In the genomic region with DNA sequence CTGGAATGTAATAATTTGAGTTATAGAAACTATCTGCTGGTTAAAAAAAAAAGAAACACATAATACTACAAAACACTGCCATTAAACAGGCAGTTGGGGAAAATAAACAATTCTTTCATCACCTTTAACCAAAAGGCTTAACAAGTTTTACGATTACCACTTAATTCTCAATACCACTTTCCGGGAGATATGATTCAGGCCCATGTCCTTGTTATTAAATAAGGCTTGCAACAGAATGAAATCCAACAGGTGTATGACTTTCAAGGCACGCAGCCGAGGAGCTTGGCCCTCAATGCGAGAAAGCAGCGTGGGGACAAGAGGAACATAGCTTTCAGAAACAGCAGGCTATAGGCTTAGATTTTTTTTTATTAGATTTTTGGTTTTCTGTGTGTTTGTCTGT, we compare ENCODE assay signal across 25 cellular contexts. TPM values are rescaled to one million over a fixed set of nuclear protein-coding genes. Genes with fewer than 3 reads are reported as not detected.
DNase-seq lines count a peak whose midpoint lies in the region; ATAC-seq and TF ChIP-seq lines count a peak whose summit lies in the region.
"Had no signal": no experiment of that assay in that cellular context is flagged by ENCODE, and none has a peak within 500 bp of the region (broad histone marks: within the 10 kb centered on the region; RNA-seq: fewer than 3 reads in every experiment).

No MANE protein-coding gene starts in this region.

- no peak for DNase-seq in activated T-cell treated with anti-CD3 and anti-CD28 coated beads, Interleukin-2, amount 50 U/mL, for 24 hours
- no peak for DNase-seq in activated T-cell treated with anti-CD3 and anti-CD28 coated beads, Interleukin-2, amount 50 U/mL, for 1 hour
- DNase-seq in HCEC 1CT (peak; percentile 10), gastrocnemius medialis (peak in 1 of 2 donors; percentile 69)
- DNase-seq: body of pancreas; effector CD8-positive, alpha-beta T cell; EL; GM23248; hypothalamus; left ventricle myocardium inferior; NCI-H1105; NCI-H2029 treated with DMSO at 0.1 percent for 48 hours; NCI-H345; NCI-H82; OCI-M1; SHP77; SW 1271; trophoblast cell had no signal

- H3K27ac Mint-ChIP-seq in activated T-cell treated with anti-CD3 and anti-CD28 coated beads, Interleukin-2, amount 50 U/mL, for 24 hours, result peak overlapping the region; percentile 32
- H3K27ac Mint-ChIP-seq in activated T-helper 17 cell treated with anti-CD3 and anti-CD28 coated beads, Interleukin-2, amount 50 U/mL, for 72 hours, result peak overlapping the region; percentile 58

- H3K27ac ChIP-seq in gastrocnemius medialis, result peak overlapping the region; percentile 52 to 78 (median 62)
- H3K27ac ChIP-seq: body of pancreas, gastroesophageal sphincter, GM23248, left ventricle myocardium inferior had no signal

- H3K27me3 Mint-ChIP-seq in activated T-cell treated with anti-CD3 and anti-CD28 coated beads, Interleukin-2, amount 50 U/mL, for 24 hours, result no peaks in the 10 kb centered on the region
- no peaks in the 10 kb centered on the region for H3K27me3 Mint-ChIP-seq in activated T-helper 17 cell treated with anti-CD3 and anti-CD28 coated beads, Interleukin-2, amount 50 U/mL, for 72 hours

- peaks cover 73% of the 10 kb centered on the region for H3K4me1 Mint-ChIP-seq in activated T-cell treated with anti-CD3 and anti-CD28 coated beads, Interleukin-2, amount 50 U/mL, for 24 hours (ENCODE audit: low read depth)
- peaks cover 56% of the 10 kb centered on the region for H3K4me1 Mint-ChIP-seq in activated T-helper 17 cell treated with anti-CD3 and anti-CD28 coated beads, Interleukin-2, amount 50 U/mL, for 72 hours

- peaks cover 74 to 77% of the 10 kb centered on the region in 2 donors for H3K4me1 ChIP-seq in gastrocnemius medialis

- in situ Hi-C loops in gastrocnemius medialis (cut with MboI; ENCODE audit: low sequenced_read_pairs in 4 of 4), result loop anchor here in 3 of 4 donors (5.0 to 25.0 kb wide), 3 partner anchors 87 to 392 kb away; partner anchors contain the start of gene DICER1 (in 1 of the 3)

- H3K36me3 Mint-ChIP-seq in activated T-cell treated with anti-CD3 and anti-CD28 coated beads, Interleukin-2, amount 50 U/mL, for 24 hours (ENCODE audit: low read depth), result peaks cover 56% of the 10 kb centered on the region
- peaks cover 52% of the 10 kb centered on the region for H3K36me3 Mint-ChIP-seq in activated T-helper 17 cell treated with anti-CD3 and anti-CD28 coated beads, Interleukin-2, amount 50 U/mL, for 72 hours (ENCODE audit: low read depth)

- H3K4me3 ChIP-seq in gastrocnemius medialis, result no peak overlapping the region
- H3K4me3 ChIP-seq: body of pancreas, gastroesophageal sphincter, GM23248, left ventricle myocardium inferior had no signal

- H3K36me3 ChIP-seq in gastrocnemius medialis, result no peaks in the 10 kb centered on the region
- H3K36me3 ChIP-seq: left ventricle myocardium inferior had no signal

- no peaks in the 10 kb centered on the region for H3K9me3 ChIP-seq in gastrocnemius medialis
- H3K9me3 ChIP-seq: body of pancreas, gastroesophageal sphincter, left ventricle myocardium inferior had no signal

- H3K9me3 Mint-ChIP-seq in activated T-cell treated with anti-CD3 and anti-CD28 coated beads, Interleukin-2, amount 50 U/mL, for 24 hours, result no peaks in the 10 kb centered on the region
- no peaks in the 10 kb centered on the region for H3K9me3 Mint-ChIP-seq in activated T-helper 17 cell treated with anti-CD3 and anti-CD28 coated beads, Interleukin-2, amount 50 U/mL, for 72 hours
- H3K9me3 Mint-ChIP-seq: CD14-positive monocyte had no signal

- no peaks in the 10 kb centered on the region for H3K27me3 ChIP-seq in gastrocnemius medialis
- H3K27me3 ChIP-seq: body of pancreas, gastroesophageal sphincter had no signal

- intact Hi-C loops in gastrocnemius medialis (cut with DNase I; ENCODE audit: low total_unique reads), result no loop called here

- no peak for TF ChIP-seq CTCF in gastrocnemius medialis (IDR thresholded peaks at IDR 0.05 in 4 of 5, conservative IDR thresholded peaks at IDR 0.05 in 1 of 5)

- TF ChIP-seq POLR2A in gastrocnemius medialis (IDR thresholded peaks at IDR 0.05), result no peak

- no peak for ATAC-seq in activated T-helper 17 cell treated with anti-CD3 and anti-CD28 coated beads, Interleukin-2, amount 50 U/mL, for 72 hours (replicated peaks)
- ATAC-seq in gastrocnemius medialis (peak; percentile 78 to 84), HG02852 (IDR thresholded peaks at IDR 0.05; ENCODE audit: unreplicated experiment) (no peak), GM21360 (IDR thresholded peaks at IDR 0.05; ENCODE audit: unreplicated experiment) (no peak), HG02642 (IDR thresholded peaks at IDR 0.05; ENCODE audit: poor library complexity, unreplicated experiment) (no peak)
- ATAC-seq: activated CD4-positive, CD25-positive, alpha-beta regulatory T cell treated with anti-CD3 and anti-CD28 coated beads, Interleukin-2, amount 50 U/mL, for 24 hours; body of pancreas; gastroesophageal sphincter had no signal

- no peak overlapping the region for H3K4me3 Mint-ChIP-seq in activated T-cell treated with anti-CD3 and anti-CD28 coated beads, Interleukin-2, amount 50 U/mL, for 24 hours
- H3K4me3 Mint-ChIP-seq in activated T-helper 17 cell treated with anti-CD3 and anti-CD28 coated beads, Interleukin-2, amount 50 U/mL, for 72 hours, result no peak overlapping the region
- H3K4me3 Mint-ChIP-seq: CD14-positive monocyte had no signal

RNA-seq across cellular contexts. Expression of gene GLRX5, which starts 5.6 kb away (rescaled TPM):
- total RNA-seq in activated T-helper 17 cell treated with anti-CD3 and anti-CD28 coated beads, Interleukin-2, amount 50 U/mL, for 72 hours, result 10 to 100 TPM; 21.5 to 61.4 TPM
- 10 to 100 TPM; 28.0 to 83.2 (median 74.0) TPM for total RNA-seq in gastrocnemius medialis

RNA-seq across cellular contexts. Expression of gene SYNE3, which starts 12.8 kb away (rescaled TPM):
- total RNA-seq in activated T-helper 17 cell treated with anti-CD3 and anti-CD28 coated beads, Interleukin-2, amount 50 U/mL, for 72 hours, result 10 to 100 TPM; 78.9 to 79.1 TPM
- 1 to 10 TPM; 4.7 to 7.1 (median 5.1) TPM for total RNA-seq in gastrocnemius medialis

Comparison
In these comparisons a context has a peak if more than half of its experiments do, and no peak if none do; other contexts are left out.
1. ATAC-seq: peak in gastrocnemius medialis (2 of 2); none in activated T-helper 17 cell treated with anti-CD3 and anti-CD28 coated beads, Interleukin-2, amount 50 U/mL, for 72 hours (single experiment), HG02852 (single experiment), GM21360 (single experiment) and HG02642 (single experiment).
2. RNA of gene SYNE3, which starts 12.8 kb away (total RNA-seq): 78.9 to 79.1 TPM in activated T-helper 17 cell treated with anti-CD3 and anti-CD28 coated beads, Interleukin-2, amount 50 U/mL, for 72 hours; 4.7 to 7.1 TPM in gastrocnemius medialis; every median in the first group is over 4 times any median in the second.